ENCODE assay signal across 8 cellular contexts in the genomic region with DNA sequence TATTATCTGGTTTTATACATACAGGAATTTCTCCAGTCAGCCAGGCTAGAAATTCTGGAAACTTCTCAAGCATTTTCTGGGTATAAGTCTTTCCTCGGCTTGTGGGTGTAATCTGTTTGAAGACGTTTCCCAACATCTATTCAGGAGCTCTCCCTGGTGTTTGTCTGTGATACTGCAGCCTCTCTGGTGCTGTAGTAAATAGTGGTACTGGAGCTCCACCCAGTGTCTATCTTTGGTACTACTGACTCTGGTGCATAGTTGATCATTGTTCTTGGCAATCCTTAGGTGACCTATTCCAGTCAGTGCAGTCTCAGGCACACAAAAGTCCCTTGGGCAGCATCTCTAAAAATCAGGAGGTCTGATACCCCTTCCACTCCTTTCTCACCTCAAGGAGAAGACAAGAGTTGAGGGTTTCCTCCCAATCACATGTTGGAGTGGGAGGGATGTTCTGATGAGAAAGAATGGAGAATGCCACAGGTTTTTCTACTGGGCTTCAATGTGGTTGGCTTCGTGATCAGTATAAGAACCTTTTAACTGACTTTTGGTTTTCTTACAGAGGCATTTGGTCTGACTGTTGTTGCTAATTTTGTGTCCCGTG.
DNase-seq lines count a peak whose midpoint lies in the region; ATAC-seq and TF ChIP-seq lines count a peak whose summit lies in the region.

No MANE protein-coding gene starts in this region.

- H3K36me3 Mint-ChIP-seq in activated CD8-positive, alpha-beta T cell treated with anti-CD3 and anti-CD28 coated beads, Interleukin-2, amount 10 ng/mL, durations not matched to agents 7 days and 5 days (ENCODE audit: low read depth) = peaks cover 9% of the 10 kb centered on the region
- no peaks in the 10 kb centered on the region for H3K36me3 Mint-ChIP-seq in effector memory CD8-positive, alpha-beta T cell (ENCODE audit: insufficient read depth)

- intact Hi-C loops in mucosa of descending colon (cut with DNase I, micrococcal nuclease) = loop anchor here (10.0 kb wide), 1 partner anchor 174 kb away; no protein-coding TSS in a partner anchor

- peak; percentile 97 for TF ChIP-seq CTCF in mucosa of descending colon (IDR thresholded peaks at IDR 0.05)

- peaks cover 21% of the 10 kb centered on the region for H3K4me1 Mint-ChIP-seq in activated CD8-positive, alpha-beta T cell treated with anti-CD3 and anti-CD28 coated beads, Interleukin-2, amount 10 ng/mL, durations not matched to agents 7 days and 5 days (ENCODE audit: low read depth)
- peaks cover 5 to 6% of the 10 kb centered on the region in 2 donors for H3K4me1 Mint-ChIP-seq in effector memory CD8-positive, alpha-beta T cell (ENCODE audit: low read depth in 2 of 2)

- peaks cover 24% of the 10 kb centered on the region for H3K9me3 Mint-ChIP-seq in activated CD8-positive, alpha-beta T cell treated with anti-CD3 and anti-CD28 coated beads, Interleukin-2, amount 10 ng/mL, durations not matched to agents 7 days and 5 days (ENCODE audit: insufficient read depth)
- no peaks in the 10 kb centered on the region for H3K9me3 Mint-ChIP-seq in effector memory CD8-positive, alpha-beta T cell

- no peak overlapping the region for H3K27ac Mint-ChIP-seq in activated CD8-positive, alpha-beta T cell treated with anti-CD3 and anti-CD28 coated beads, Interleukin-2, amount 10 ng/mL, durations not matched to agents 7 days and 5 days
- H3K27ac Mint-ChIP-seq in effector memory CD8-positive, alpha-beta T cell = no peak overlapping the region

- peaks cover 4% of the 10 kb centered on the region for H3K4me1 ChIP-seq in mucosa of descending colon (ENCODE audit: low read depth)

- CTCF ChIA-PET in activated CD8-positive, alpha-beta T cell treated with anti-CD3 and anti-CD28 coated beads, Interleukin-2, amount 10 ng/mL, durations not matched to agents 7 days and 5 days (lab: Charles Lee) = interaction anchor here (0.6 to 7.7 kb wide), 35 partner anchors 9 to 732 kb away, joined by 3 to 100 read pairs (median 4); a partner anchor contains a TSS

- peaks cover 4% of the 10 kb centered on the region for H3K9me3 ChIP-seq in mucosa of descending colon

- peak; percentile 93 for ATAC-seq in GM19452 (IDR thresholded peaks at IDR 0.05; ENCODE audit: unreplicated experiment)
- peak; percentile 89 for ATAC-seq in HG03571 (IDR thresholded peaks at IDR 0.05; ENCODE audit: unreplicated experiment)
- peak; percentile 96 for ATAC-seq in activated CD8-positive, alpha-beta T cell treated with anti-CD3 and anti-CD28 coated beads, Interleukin-2, amount 10 ng/mL, durations not matched to agents 7 days and 5 days
- ATAC-seq in effector memory CD8-positive, alpha-beta T cell (replicated peaks) = peak; percentile 100
- peak; percentile 100 for ATAC-seq in mucosa of descending colon

- H3K4me3 ChIP-seq in mucosa of descending colon = no peak overlapping the region

- H3K4me3 Mint-ChIP-seq in activated CD8-positive, alpha-beta T cell treated with anti-CD3 and anti-CD28 coated beads, Interleukin-2, amount 10 ng/mL, durations not matched to agents 7 days and 5 days = no peak overlapping the region
- no peak overlapping the region for H3K4me3 Mint-ChIP-seq in effector memory CD8-positive, alpha-beta T cell

- POLR2A ChIA-PET in activated CD8-positive, alpha-beta T cell treated with anti-CD3 and anti-CD28 coated beads, Interleukin-2, amount 10 ng/mL, durations not matched to agents 7 days and 5 days (lab: Charles Lee) = no interaction called here

- no peaks in the 10 kb centered on the region for H3K36me3 ChIP-seq in mucosa of descending colon (ENCODE audit: low read depth)

- peak; percentile 47 for DNase-seq in CMK (ENCODE audit: low read depth)
- DNase-seq in NCI-H82 treated with DMSO at 0.1 percent for 48 hours (lab: John Stamatoyannopoulos, UW; ENCODE audit: unreplicated experiment) = peak; percentile 93
- peak; percentile 93 for DNase-seq in activated CD8-positive, alpha-beta T cell treated with anti-CD3 and anti-CD28 coated beads, Interleukin-2, amount 10 ng/mL, durations not matched to agents 7 days and 5 days
- DNase-seq in effector memory CD8-positive, alpha-beta T cell = peak; percentile 88 to 93 (median 88)
- DNase-seq in mucosa of descending colon = peak in 2 of 3 donors; percentile 35 to 99
- DNase-seq in stimulated activated CD8-positive, alpha-beta memory T cell treated with anti-CD3 and anti-CD28 coated beads, Interleukin-7, amount 100 ng/mL, for 4 hours (ENCODE audit: low read depth in 2 of 2) = peak; percentile 49 to 70

- H3K27me3 Mint-ChIP-seq in activated CD8-positive, alpha-beta T cell treated with anti-CD3 and anti-CD28 coated beads, Interleukin-2, amount 10 ng/mL, durations not matched to agents 7 days and 5 days (ENCODE audit: low read depth) = peaks cover 16% of the 10 kb centered on the region
- H3K27me3 Mint-ChIP-seq in effector memory CD8-positive, alpha-beta T cell = peaks cover 17 to 27% of the 10 kb centered on the region in 2 donors
